ENCODE assay signal across 1 cellular context in genomic region chr11:4607111-4607510, GRCh38.
TF ChIP-seq lines count a peak whose summit lies in the region.

No MANE protein-coding gene starts in this region.

TF ChIP-seq in K562, 482 proteins besides CTCF, POLR2A, EP300 and RAD21:
- TF ChIP-seq CEBPG (CRISPR knock-in tag; IDR thresholded peaks at IDR 0.05) = no peak
- TF ChIP-seq CEBPG (tag; conservative IDR thresholded peaks at IDR 0.05 in 1 of 2, IDR thresholded peaks at IDR 0.05 in 1 of 2) = no peak
- TF ChIP-seq NFIC (IDR thresholded peaks at IDR 0.05) = no peak
- no peak for TF ChIP-seq STAT5A (IDR thresholded peaks at IDR 0.05; ENCODE audit: borderline replicate concordance, low read length)
- TF ChIP-seq TAF1 (IDR thresholded peaks at IDR 0.05; ENCODE audit: control insufficient read depth, extremely low read depth, insufficient read depth, low read length, severe bottlenecking) = no peak
- no peak for TF ChIP-seq NR2C2 (CRISPR knock-in tag; IDR thresholded peaks at IDR 0.05)
- no peak for TF ChIP-seq NR2C2 (tag; IDR thresholded peaks at IDR 0.05)
- no peak for TF ChIP-seq RNF2 (IDR thresholded peaks at IDR 0.05)
- no peak for TF ChIP-seq PREB (CRISPR knock-in tag; IDR thresholded peaks at IDR 0.05)
- TF ChIP-seq MITF (IDR thresholded peaks at IDR 0.05) = no peak
- TF ChIP-seq RBM39 (optimal IDR thresholded peaks at IDR 0.05; ENCODE audit: low read depth, low read length) = no peak
- TF ChIP-seq PHB2 (IDR thresholded peaks at IDR 0.05; ENCODE audit: low read depth) = no peak
- no peak for TF ChIP-seq ZNF668 (CRISPR knock-in tag; IDR thresholded peaks at IDR 0.05)
- no peak for TF ChIP-seq ZSCAN32 (CRISPR knock-in tag; IDR thresholded peaks at IDR 0.05)
- no peak for TF ChIP-seq ZC3H4 (CRISPR knock-in tag; IDR thresholded peaks at IDR 0.05; ENCODE audit: borderline replicate concordance)
- TF ChIP-seq ZEB2 (IDR thresholded peaks at IDR 0.05) = no peak
- no peak for TF ChIP-seq ZNF699 (CRISPR knock-in tag; IDR thresholded peaks at IDR 0.05; ENCODE audit: insufficient replicate concordance)
- no peak for TF ChIP-seq POLR2B (IDR thresholded peaks at IDR 0.05; ENCODE audit: low read depth, partially characterized antibody)
- no peak for TF ChIP-seq CBX8 (IDR thresholded peaks at IDR 0.05; ENCODE audit: borderline replicate concordance, extremely low read depth, low read depth, low read length, poor library complexity, severe bottlenecking)
- no peak for TF ChIP-seq HNRNPL (IDR thresholded peaks at IDR 0.05; ENCODE audit: low read depth, low read length)
- no peak for TF ChIP-seq E2F8 (IDR thresholded peaks at IDR 0.05; ENCODE audit: low read depth, partially characterized antibody)
